ENCODE assay signal across 28 cellular contexts in genomic region chr5:63697811-63698210, GRCh38.
"Had no signal": no experiment of that assay in that cellular context is flagged by ENCODE, and none has a peak within 500 bp of the region (broad histone marks: within the 10 kb centered on the region; RNA-seq: fewer than 3 reads in every experiment).

No MANE protein-coding gene starts in this region.

- DNase-seq: activated B cell treated with CpG ODN at 0.5 μM for 24 hours; activated CD4-positive, alpha-beta T cell treated with anti-CD3 and anti-CD28 coated beads for 1 hour; activated CD4-positive, alpha-beta T cell treated with anti-CD3 and anti-CD28 coated beads, Interleukin-2, amount 10 ng/mL, durations not matched to agents 24 days and 14 days; activated CD4-positive, alpha-beta T cell treated with anti-CD3 and anti-CD28 coated beads, Interleukin-2, amount 50 U/mL, for 48 hours; activated CD8-positive, alpha-beta memory T cell treated with anti-CD3 and anti-CD28 coated beads, Interleukin-2, amount 10 ng/mL, durations not matched to agents 7 days and 5 days; activated effector memory CD4-positive, alpha-beta T cell treated with Interleukin-2 at 50 U/mL for 16 hours; activated naive CD4-positive, alpha-beta T cell; activated naive CD8-positive, alpha-beta T cell treated with anti-CD3 and anti-CD28 coated beads, Interleukin-2, amount 50 U/mL, for 24 hours; activated T-cell treated with anti-CD3 and anti-CD28 coated beads, Interleukin-2, amount 50 U/mL, for 24 hours; amniotic stem cell; KG1; NCI-H1092; NCI-H1436; NCI-H1694 treated with DMSO at 0.1 percent for 48 hours; NCI-H2081; NCI-H446; NCI-H524; NCI-H774; NK-92 treated with Interleukin-12 subunit alpha and Interleukin-12 subunit beta, amount 100 ng/mL, for 24 hours; OCI-M1; RPMI8226; T-cell; T-helper 2 cell; T1000 had no signal

- H3K36me3 Mint-ChIP-seq: activated CD8-positive, alpha-beta memory T cell treated with anti-CD3 and anti-CD28 coated beads, Interleukin-2, amount 10 ng/mL, durations not matched to agents 7 days and 5 days; activated naive CD4-positive, alpha-beta T cell treated with anti-CD3 and anti-CD28 coated beads, Interleukin-2, amount 50 U/mL, for 72 hours; brain; IgD-negative memory B cell; T-cell had no signal

- H3K4me3 Mint-ChIP-seq: activated B cell treated with CpG ODN at 0.5 μM for 24 hours; activated CD4-positive, alpha-beta T cell treated with anti-CD3 and anti-CD28 coated beads, Interleukin-2, amount 10 ng/mL, durations not matched to agents 24 days and 14 days; activated CD8-positive, alpha-beta memory T cell treated with anti-CD3 and anti-CD28 coated beads, Interleukin-2, amount 10 ng/mL, durations not matched to agents 7 days and 5 days; activated naive CD8-positive, alpha-beta T cell treated with anti-CD3 and anti-CD28 coated beads, Interleukin-2, amount 50 U/mL, for 24 hours; activated T-cell treated with anti-CD3 and anti-CD28 coated beads, Interleukin-2, amount 50 U/mL, for 24 hours; activated T-helper 1 cell treated with anti-CD3 and anti-CD28 coated beads, Interleukin-12 subunit alpha, Interleukin-12 subunit beta, Interleukin-2, Interleukin-4 antibody, amounts not matched to agents 30 ng/mL and 10 ng/mL and 1 ng/mL, durations not matched to agents 14 hours and 24 hours and 36 hours; brain; IgD-negative memory B cell; T-cell had no signal

- H3K4me1 Mint-ChIP-seq: activated B cell treated with CpG ODN at 0.5 μM for 24 hours; activated CD4-positive, alpha-beta T cell treated with anti-CD3 and anti-CD28 coated beads, Interleukin-2, amount 10 ng/mL, durations not matched to agents 24 days and 14 days; activated CD8-positive, alpha-beta memory T cell treated with anti-CD3 and anti-CD28 coated beads, Interleukin-2, amount 10 ng/mL, durations not matched to agents 7 days and 5 days; activated naive CD8-positive, alpha-beta T cell treated with anti-CD3 and anti-CD28 coated beads, Interleukin-2, amount 50 U/mL, for 24 hours; IgD-negative memory B cell; T-cell had no signal

- H3K27ac Mint-ChIP-seq: activated B cell treated with CpG ODN at 0.5 μM for 24 hours; activated CD4-positive, alpha-beta T cell treated with anti-CD3 and anti-CD28 coated beads, Interleukin-2, amount 10 ng/mL, durations not matched to agents 24 days and 14 days; activated CD8-positive, alpha-beta memory T cell treated with anti-CD3 and anti-CD28 coated beads, Interleukin-2, amount 10 ng/mL, durations not matched to agents 7 days and 5 days; activated naive CD4-positive, alpha-beta T cell treated with anti-CD3 and anti-CD28 coated beads, Interleukin-2, amount 50 U/mL, for 72 hours; activated naive CD8-positive, alpha-beta T cell treated with anti-CD3 and anti-CD28 coated beads, Interleukin-2, amount 50 U/mL, for 24 hours; activated T-cell treated with anti-CD3 and anti-CD28 coated beads, Interleukin-2, amount 50 U/mL, for 24 hours; activated T-helper 1 cell treated with anti-CD3 and anti-CD28 coated beads, Interleukin-12 subunit alpha, Interleukin-12 subunit beta, Interleukin-2, Interleukin-4 antibody, amounts not matched to agents 30 ng/mL and 10 ng/mL and 1 ng/mL, durations not matched to agents 14 hours and 24 hours and 36 hours; brain; IgD-negative memory B cell; T-cell had no signal

- H3K27me3 Mint-ChIP-seq: activated B cell treated with CpG ODN at 0.5 μM for 24 hours; activated CD4-positive, alpha-beta T cell treated with anti-CD3 and anti-CD28 coated beads, Interleukin-2, amount 10 ng/mL, durations not matched to agents 24 days and 14 days; activated CD8-positive, alpha-beta memory T cell treated with anti-CD3 and anti-CD28 coated beads, Interleukin-2, amount 10 ng/mL, durations not matched to agents 7 days and 5 days; activated naive CD8-positive, alpha-beta T cell treated with anti-CD3 and anti-CD28 coated beads, Interleukin-2, amount 50 U/mL, for 24 hours; activated T-cell treated with anti-CD3 and anti-CD28 coated beads, Interleukin-2, amount 50 U/mL, for 24 hours; brain; IgD-negative memory B cell; T-cell had no signal

- H3K9me3 Mint-ChIP-seq: activated naive CD4-positive, alpha-beta T cell treated with anti-CD3 and anti-CD28 coated beads, Interleukin-2, amount 50 U/mL, for 72 hours; brain had no signal
